Comparison of ENCODE assay signal across 24 cellular contexts in the genomic region with DNA sequence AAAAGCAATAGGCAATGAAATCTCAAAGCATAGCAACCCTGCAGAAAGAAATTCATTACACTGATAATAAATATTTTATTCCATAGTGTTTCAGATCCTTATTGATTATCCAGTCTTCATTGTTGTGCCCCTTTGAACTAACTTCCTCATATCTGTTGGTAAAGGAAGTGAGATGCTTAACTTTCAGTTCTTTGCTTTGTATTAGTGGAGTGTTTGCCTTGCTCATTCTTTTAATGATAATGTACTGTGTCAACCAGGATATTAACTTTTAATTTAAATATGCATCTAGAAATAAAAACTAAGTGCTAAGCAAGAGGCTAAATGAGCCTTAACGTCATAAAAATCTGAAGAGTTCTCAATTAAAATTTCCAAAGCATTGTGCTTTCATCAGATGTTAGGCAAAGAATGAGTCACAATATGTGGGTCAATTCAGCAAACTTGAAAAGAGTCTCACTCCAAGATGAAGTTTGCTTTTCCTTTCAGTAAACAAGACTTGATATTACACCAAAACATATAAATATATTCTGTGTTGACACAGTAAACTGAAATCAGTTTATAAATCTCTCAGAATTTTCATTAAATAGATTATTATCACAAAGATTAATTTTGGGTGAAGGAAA.
DNase-seq lines count a peak whose midpoint lies in the region; ATAC-seq and TF ChIP-seq lines count a peak whose summit lies in the region.
"Had no signal": no experiment of that assay in that cellular context is flagged by ENCODE, and none has a peak within 500 bp of the region (broad histone marks: within the 10 kb centered on the region; RNA-seq: fewer than 3 reads in every experiment).

No MANE protein-coding gene starts in this region.

- H3K36me3 Mint-ChIP-seq in progenitor cell of endocrine pancreas (ENCODE audit: insufficient read depth), result peaks cover 14% of the 10 kb centered on the region
- H3K36me3 Mint-ChIP-seq: naive B cell had no signal

- no peak overlapping the region for H3K27ac Mint-ChIP-seq in progenitor cell of endocrine pancreas
- H3K27ac Mint-ChIP-seq: brain; effector memory CD8-positive, alpha-beta T cell; stimulated activated naive CD8-positive, alpha-beta T cell treated with anti-CD3 and anti-CD28 coated beads, Interleukin-15, Interleukin-2, amounts not matched to agents 100 ng/mL and 50 ng/mL, for 24 hours; T-helper 1 cell treated with Interleukin-12 subunit alpha and Interleukin-12 subunit beta and Interleukin-4 antibody, amounts not matched to agents 30 μg/mL and 1 μg/mL, for 36 hours had no signal

- H3K4me1 Mint-ChIP-seq in progenitor cell of endocrine pancreas (ENCODE audit: low read depth), result no peaks in the 10 kb centered on the region
- H3K4me1 Mint-ChIP-seq: brain, naive B cell had no signal

- BruUV-seq in PC-3 (replicated peaks; lab: Mats Ljungman, UMichigan), result no TSS peak

- no peaks in the 10 kb centered on the region for H3K27me3 Mint-ChIP-seq in progenitor cell of endocrine pancreas
- H3K27me3 Mint-ChIP-seq: effector memory CD8-positive, alpha-beta T cell; naive B cell; stimulated activated naive CD8-positive, alpha-beta T cell treated with anti-CD3 and anti-CD28 coated beads, Interleukin-15, Interleukin-2, amounts not matched to agents 100 ng/mL and 50 ng/mL, for 24 hours had no signal

- H3K9me2 ChIP-seq in PC-3 (replicated peaks; ENCODE audit: low read length), result no peaks in the 10 kb centered on the region

- TF ChIP-seq CTCF in PC-3 (conservative IDR thresholded peaks at IDR 0.05; ENCODE audit: low read depth, low read length) (no peak), progenitor cell of endocrine pancreas (IDR thresholded peaks at IDR 0.05; ENCODE audit: unreplicated experiment) (no peak)

- H3K9me3 ChIP-seq in PC-3 (ENCODE audit: low read length), result no peaks in the 10 kb centered on the region
- H3K9me3 ChIP-seq: colonic mucosa had no signal

- no peaks in the 10 kb centered on the region for H3K79me2 ChIP-seq in PC-3 (ENCODE audit: low read length)

- H2AFZ ChIP-seq in PC-3 (ENCODE audit: low read length), result no peak overlapping the region

- no peaks in the 10 kb centered on the region for H3K27me3 ChIP-seq in PC-3 (ENCODE audit: low read length)
- H3K27me3 ChIP-seq: colonic mucosa, heart left ventricle, tibial artery had no signal

- no peaks in the 10 kb centered on the region; the same call in 1 of the 2 replicates for H4K20me1 ChIP-seq in PC-3 (ENCODE audit: low read length)

- peaks cover 15% of the 10 kb centered on the region for H3K4me1 ChIP-seq in PC-3 (ENCODE audit: insufficient read depth, low read length)
- H3K4me1 ChIP-seq: colonic mucosa, heart left ventricle had no signal

- no peak overlapping the region for H3K4me3 Mint-ChIP-seq in progenitor cell of endocrine pancreas (ENCODE audit: low read depth)
- H3K4me3 Mint-ChIP-seq: brain; effector memory CD8-positive, alpha-beta T cell; naive B cell; stimulated activated naive CD8-positive, alpha-beta T cell treated with anti-CD3 and anti-CD28 coated beads, Interleukin-15, Interleukin-2, amounts not matched to agents 100 ng/mL and 50 ng/mL, for 24 hours; T-helper 1 cell treated with Interleukin-12 subunit alpha and Interleukin-12 subunit beta and Interleukin-4 antibody, amounts not matched to agents 30 μg/mL and 1 μg/mL, for 36 hours had no signal

- no peaks in the 10 kb centered on the region for H3K36me3 ChIP-seq in PC-3 (ENCODE audit: low read depth, low read length)
- H3K36me3 ChIP-seq: colonic mucosa, WERI-Rb-1 had no signal

- POLR2A ChIA-PET in PC-3 (lab: Charles Lee; ENCODE audit: unreplicated experiment), result no interaction called here

- no peak overlapping the region for H3K4me3 ChIP-seq in PC-3 (ENCODE audit: low read length)
- H3K4me3 ChIP-seq: colonic mucosa, heart left ventricle, tibial artery had no signal

- peak; percentile 88 for ATAC-seq in PC-3
- ATAC-seq: effector memory CD8-positive, alpha-beta T cell; heart left ventricle; left colon; right cardiac atrium had no signal

- CTCF ChIA-PET in PC-3 (lab: Charles Lee), result no interaction called here

- no peaks in the 10 kb centered on the region for H3F3A ChIP-seq in PC-3 (ENCODE audit: low read length, unreplicated experiment)

- peak overlapping the region; percentile 8 for H3K4me2 ChIP-seq in PC-3 (ENCODE audit: low read length)

- DNase-seq in DMS53 treated with DMSO at 0.1 percent for 48 hours (lab: John Stamatoyannopoulos, UW; ENCODE audit: unreplicated experiment) (peak; percentile 56), HCEC 1CT (peak; percentile 52), PC-3 (peak; percentile 52), iris pigment epithelial cell (ENCODE audit: low read depth) (peak; percentile 63), progenitor cell of endocrine pancreas (ENCODE audit: low spot score, unreplicated experiment) (no peak)
- no peak for DNase-seq in activated T-cell treated with anti-CD3 and anti-CD28 coated beads, Interleukin-2, amount 50 U/mL, for 1 hour
- DNase-seq in activated CD4-positive, alpha-beta T cell treated with anti-CD3 and anti-CD28 coated beads, Interleukin-2, amount 50 U/mL, for 4 hours, result no peak
- DNase-seq: activated CD8-positive, alpha-beta memory T cell treated with anti-CD3 and anti-CD28 coated beads, Interleukin-2, amount 50 U/mL, for 48 hours; activated effector memory CD4-positive, alpha-beta T cell treated with Interleukin-2 at 50 U/mL for 16 hours; colonic mucosa; effector memory CD8-positive, alpha-beta T cell; GOT3; heart left ventricle; left colon; naive B cell; NCI-H1694; NCI-H226; right cardiac atrium; stimulated activated CD4-positive, alpha-beta T cell treated with anti-CD3 and anti-CD28 coated beads, Interleukin-12 subunit alpha, Interleukin-12 subunit beta, amount 100 ng/mL, for 4 hours; tibial artery; WERI-Rb-1 had no signal

- peaks cover 9% of the 10 kb centered on the region for H3K9me3 Mint-ChIP-seq in progenitor cell of endocrine pancreas (ENCODE audit: low read depth)
- H3K9me3 Mint-ChIP-seq: effector memory CD8-positive, alpha-beta T cell; stimulated activated naive CD8-positive, alpha-beta T cell treated with anti-CD3 and anti-CD28 coated beads, Interleukin-15, Interleukin-2, amounts not matched to agents 100 ng/mL and 50 ng/mL, for 24 hours had no signal

- 0 out of 2 replicates have a peak overlapping the region, but pooled peaks have one; percentile 17 for H3K27ac ChIP-seq in PC-3 (ENCODE audit: low read length)
- H3K27ac ChIP-seq: colonic mucosa, heart left ventricle, WERI-Rb-1 had no signal

- intact Hi-C loops in PC-3 (cut with micrococcal nuclease), result no loop called here

- H3K9ac ChIP-seq in PC-3 (ENCODE audit: low read length), result no peak overlapping the region

Comparison
In these comparisons a context has a peak if more than half of its experiments do, and no peak if none do; other contexts are left out.
1. DNase-seq: peak in DMS53 treated with DMSO at 0.1 percent for 48 hours (single experiment), HCEC 1CT (single experiment), PC-3 (single experiment) and iris pigment epithelial cell (single experiment); none in progenitor cell of endocrine pancreas (single experiment), activated T-cell treated with anti-CD3 and anti-CD28 coated beads, Interleukin-2, amount 50 U/mL, for 1 hour (single experiment) and activated CD4-positive, alpha-beta T cell treated with anti-CD3 and anti-CD28 coated beads, Interleukin-2, amount 50 U/mL, for 4 hours (0 of 2).